ENCODE assay signal across 16 cellular contexts in genomic region chr7:118003438-118003837, GRCh38.
"Had no signal": no experiment of that assay in that cellular context is flagged by ENCODE, and none has a peak within 500 bp of the region (broad histone marks: within the 10 kb centered on the region; RNA-seq: fewer than 3 reads in every experiment).

No MANE protein-coding gene starts in this region.

- H3K9me3 ChIP-seq: psoas muscle, thoracic aorta had no signal

- H3K9me3 Mint-ChIP-seq: activated CD4-positive, alpha-beta memory T cell treated with anti-CD3 and anti-CD28 coated beads for 36 hours; activated T-cell treated with anti-CD3 and anti-CD28 coated beads, Interleukin-2, amount 50 U/mL, for 24 hours; T-helper 2 cell treated with Interferon-gamma antibody and Interleukin-4, amounts not matched to agents 5 μg/mL and 100 μg/mL, for 36 hours had no signal

- H3K27ac Mint-ChIP-seq: activated CD4-positive, alpha-beta memory T cell treated with anti-CD3 and anti-CD28 coated beads for 36 hours; activated CD8-positive, alpha-beta memory T cell treated with anti-CD3 and anti-CD28 coated beads, Interleukin-2, amount 10 ng/mL, durations not matched to agents 7 days and 5 days; activated T-cell treated with anti-CD3 and anti-CD28 coated beads, Interleukin-2, amount 50 U/mL, for 24 hours; T-helper 2 cell treated with Interferon-gamma antibody and Interleukin-4, amounts not matched to agents 5 μg/mL and 100 μg/mL, for 36 hours had no signal

- H3K4me1 ChIP-seq: gastroesophageal sphincter, psoas muscle, spleen, stomach had no signal

- H3K36me3 ChIP-seq: cardiac muscle cell, gastroesophageal sphincter, spleen, stomach, thoracic aorta, WERI-Rb-1 had no signal

- DNase-seq: activated CD4-positive, alpha-beta memory T cell treated with anti-CD3 and anti-CD28 coated beads for 36 hours; activated CD8-positive, alpha-beta memory T cell treated with anti-CD3 and anti-CD28 coated beads, Interleukin-2, amount 10 ng/mL, durations not matched to agents 7 days and 5 days; activated naive CD4-positive, alpha-beta T cell treated with anti-CD3 and anti-CD28 coated beads, Interleukin-2, amount 50 U/mL, for 16 hours; activated T-cell treated with anti-CD3 and anti-CD28 coated beads, Interleukin-2, amount 50 U/mL, for 24 hours; dorsolateral prefrontal cortex; left ventricle myocardium superior; psoas muscle; spleen; stimulated activated CD4-positive, alpha-beta T cell treated with anti-CD3 and anti-CD28 coated beads, Interleukin-1b, Interleukin-23, amount 100 ng/mL, for 48 hours; stomach; WERI-Rb-1 had no signal

- H3K4me1 Mint-ChIP-seq: activated CD8-positive, alpha-beta memory T cell treated with anti-CD3 and anti-CD28 coated beads, Interleukin-2, amount 10 ng/mL, durations not matched to agents 7 days and 5 days had no signal

- H3K36me3 Mint-ChIP-seq: activated CD4-positive, alpha-beta memory T cell treated with anti-CD3 and anti-CD28 coated beads for 36 hours; activated CD8-positive, alpha-beta memory T cell treated with anti-CD3 and anti-CD28 coated beads, Interleukin-2, amount 10 ng/mL, durations not matched to agents 7 days and 5 days had no signal

- H3K4me3 ChIP-seq: cardiac muscle cell, dorsolateral prefrontal cortex, gastroesophageal sphincter, psoas muscle, spleen, stomach, thoracic aorta had no signal

- H3K27ac ChIP-seq: cardiac muscle cell, dorsolateral prefrontal cortex, gastroesophageal sphincter, psoas muscle, spleen, stomach, thoracic aorta, WERI-Rb-1 had no signal

- H3K27me3 Mint-ChIP-seq: activated CD4-positive, alpha-beta memory T cell treated with anti-CD3 and anti-CD28 coated beads for 36 hours; activated CD8-positive, alpha-beta memory T cell treated with anti-CD3 and anti-CD28 coated beads, Interleukin-2, amount 10 ng/mL, durations not matched to agents 7 days and 5 days; activated T-cell treated with anti-CD3 and anti-CD28 coated beads, Interleukin-2, amount 50 U/mL, for 24 hours had no signal

- H3K27me3 ChIP-seq: cardiac muscle cell, dorsolateral prefrontal cortex, gastroesophageal sphincter, spleen, stomach had no signal

- H3K4me3 Mint-ChIP-seq: activated CD4-positive, alpha-beta memory T cell treated with anti-CD3 and anti-CD28 coated beads for 36 hours; activated CD8-positive, alpha-beta memory T cell treated with anti-CD3 and anti-CD28 coated beads, Interleukin-2, amount 10 ng/mL, durations not matched to agents 7 days and 5 days; activated T-cell treated with anti-CD3 and anti-CD28 coated beads, Interleukin-2, amount 50 U/mL, for 24 hours; T-helper 2 cell treated with Interferon-gamma antibody and Interleukin-4, amounts not matched to agents 5 μg/mL and 100 μg/mL, for 36 hours had no signal

- ATAC-seq: activated CD8-positive, alpha-beta memory T cell treated with anti-CD3 and anti-CD28 coated beads, Interleukin-2, amount 10 ng/mL, durations not matched to agents 7 days and 5 days; gastroesophageal sphincter; left ventricle myocardium superior; psoas muscle; sciatic nerve had no signal
